Comparison of ENCODE assay signal across 24 cellular contexts in the genomic region with DNA sequence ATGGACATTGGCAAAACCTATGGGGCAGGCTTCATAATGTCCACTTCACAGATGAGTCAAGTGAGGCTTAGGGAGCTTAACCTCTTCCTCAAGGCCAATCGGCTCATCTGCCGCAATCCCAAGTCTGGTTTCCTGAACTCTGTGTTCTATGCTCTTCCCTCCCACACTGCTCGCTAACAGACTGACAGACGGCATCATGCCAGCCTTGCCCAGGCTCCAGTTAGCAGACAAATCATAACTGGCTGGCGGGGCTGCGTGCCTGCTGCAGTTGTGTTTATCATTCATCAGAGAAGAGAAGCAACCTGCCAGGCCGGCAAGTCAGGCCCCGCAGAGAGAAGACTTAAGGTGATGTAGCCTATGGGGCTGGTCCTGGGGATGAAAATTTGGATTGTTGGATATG.
"Had no signal": no experiment of that assay in that cellular context is flagged by ENCODE, and none has a peak within 500 bp of the region (broad histone marks: within the 10 kb centered on the region; RNA-seq: fewer than 3 reads in every experiment).

No MANE protein-coding gene starts in this region.

- H3K9me3 Mint-ChIP-seq: activated CD8-positive, alpha-beta T cell treated with anti-CD3 and anti-CD28 coated beads for 36 hours had no signal

- H3K27ac ChIP-seq: ascending aorta, body of pancreas, WERI-Rb-1 had no signal

- H3K36me3 ChIP-seq: ascending aorta, WERI-Rb-1 had no signal

- H3K4me1 ChIP-seq: ascending aorta, body of pancreas had no signal

- H3K27ac Mint-ChIP-seq: activated CD8-positive, alpha-beta T cell treated with anti-CD3 and anti-CD28 coated beads for 36 hours; activated naive CD8-positive, alpha-beta T cell treated with anti-CD3 and anti-CD28 coated beads, Interleukin-2, amount 10 ng/mL, durations not matched to agents 7 days and 5 days had no signal

- H3K9me3 ChIP-seq: ascending aorta, body of pancreas had no signal

- H3K4me3 Mint-ChIP-seq: activated CD8-positive, alpha-beta T cell treated with anti-CD3 and anti-CD28 coated beads for 36 hours; activated naive CD8-positive, alpha-beta T cell treated with anti-CD3 and anti-CD28 coated beads, Interleukin-2, amount 10 ng/mL, durations not matched to agents 7 days and 5 days had no signal

- ATAC-seq: activated CD8-positive, alpha-beta T cell treated with anti-CD3 and anti-CD28 coated beads for 36 hours; body of pancreas had no signal

- H3K4me3 ChIP-seq: ascending aorta, body of pancreas had no signal

- H3K27me3 ChIP-seq: ascending aorta, body of pancreas had no signal

- DNase-seq: activated CD4-positive, alpha-beta T cell treated with anti-CD3 and anti-CD28 coated beads for 4 hours; activated CD8-positive, alpha-beta memory T cell treated with anti-CD3 and anti-CD28 coated beads, Interleukin-2, amount 50 U/mL, for 4 hours; activated CD8-positive, alpha-beta T cell treated with anti-CD3 and anti-CD28 coated beads for 36 hours; activated naive CD4-positive, alpha-beta T cell treated with anti-CD3 and anti-CD28 coated beads, Interleukin-2, amount 50 U/mL, for 16 hours; activated naive CD8-positive, alpha-beta T cell treated with anti-CD3 and anti-CD28 coated beads, Interleukin-2, amount 10 ng/mL, durations not matched to agents 7 days and 5 days; amniotic stem cell; body of pancreas; central memory CD4-positive, alpha-beta T cell; Kasumi-1; KBM-7; NCI-H1092; NCI-H1417; NCI-H1694; NCI-H2029; NCI-H2107; NCI-H2171 treated with DMSO at 0.1 percent for 48 hours; NCI-H226; NCI-H510A; NCI-H526 treated with DMSO at 0.1 percent for 48 hours; NCI-H82; SIG-M5; T-helper 1 cell; WERI-Rb-1 had no signal
